Comparison of ENCODE assay signal across 8 cellular contexts in genomic region chr12:54216580-54217308, GRCh38. TPM values are rescaled to one million over a fixed set of nuclear protein-coding genes. Genes with fewer than 3 reads are reported as not detected.
DNase-seq lines count a peak whose midpoint lies in the region; ATAC-seq and TF ChIP-seq lines count a peak whose summit lies in the region.

No MANE protein-coding gene starts in this region.

- peak overlapping the region; percentile 65 for H3K27ac ChIP-seq in RWPE1

- POLR2A ChIA-PET in RWPE1 (lab: Yijun Ruan, JAX; ENCODE audit: low non-redundant PET), result no interaction called here

- H3K4me3 ChIP-seq in GM12875 (ENCODE audit: low read depth, low read length) (peak overlapping the region; percentile 38), fibroblast of villous mesenchyme (ENCODE audit: low read depth, low read length) (peak overlapping the region; percentile 47)

- H3K9me3 Mint-ChIP-seq in neural crest cell, result no peaks in the 10 kb centered on the region
- H3K9me3 Mint-ChIP-seq in stimulated activated naive CD8-positive, alpha-beta T cell treated with anti-CD3 and anti-CD28 coated beads, Interleukin-15, amount 100 ng/mL, for 72 hours, result no peaks in the 10 kb centered on the region

- CTCF ChIA-PET in RWPE1 (lab: Yijun Ruan, JAX), result interaction anchor here (0.7 to 1.7 kb wide), 9 partner anchors 9 to 232 kb away, joined by 3 to 11 read pairs (median 4); partner anchors contain the start of gene HOXC10

- H3K27ac Mint-ChIP-seq in neural crest cell (ENCODE audit: unreplicated experiment), result no peak overlapping the region
- H3K27ac Mint-ChIP-seq in stimulated activated naive CD8-positive, alpha-beta T cell treated with anti-CD3 and anti-CD28 coated beads, Interleukin-15, amount 100 ng/mL, for 72 hours, result peak overlapping the region in 1 of 2 donors; percentile 76

- H3K36me3 Mint-ChIP-seq in neural crest cell (ENCODE audit: low read depth), result no peaks in the 10 kb centered on the region

- peak; percentile 66 for ATAC-seq in stimulated activated naive CD8-positive, alpha-beta T cell treated with anti-CD3 and anti-CD28 coated beads, Interleukin-15, amount 100 ng/mL, for 72 hours
- ATAC-seq in HG02798 (IDR thresholded peaks at IDR 0.05; ENCODE audit: poor library complexity, unreplicated experiment), result no peak

- H3K27me3 Mint-ChIP-seq in neural crest cell (ENCODE audit: low read depth), result peaks cover 60% of the 10 kb centered on the region
- H3K27me3 Mint-ChIP-seq in stimulated activated naive CD8-positive, alpha-beta T cell treated with anti-CD3 and anti-CD28 coated beads, Interleukin-15, amount 100 ng/mL, for 72 hours, result peaks cover 33% of the 10 kb centered on the region

- TF ChIP-seq CTCF in GM12875 (IDR thresholded peaks at IDR 0.05; ENCODE audit: borderline replicate concordance, insufficient read depth, low read depth, low read length), result peak; percentile 63; the same call in 1 of the 2 replicates
- TF ChIP-seq CTCF in RWPE1 (conservative IDR thresholded peaks at IDR 0.05; ENCODE audit: low read depth), result peak; percentile 87
- TF ChIP-seq CTCF in fibroblast of villous mesenchyme (IDR thresholded peaks at IDR 0.05; ENCODE audit: insufficient read depth, low read depth, low read length), result peak; percentile 81
- peak; percentile 83 for TF ChIP-seq CTCF in neural crest cell (conservative IDR thresholded peaks at IDR 0.05)

- DNase-seq in M059J (ENCODE audit: low read depth) (peak; percentile 88), RWPE1 (ENCODE audit: low spot score) (peak; percentile 78), fibroblast of villous mesenchyme (ENCODE audit: low read depth) (peak; percentile 80), neural crest cell (ENCODE audit: low read depth, low spot score) (peak; percentile 74)
- peak; percentile 55 to 64 for DNase-seq in activated T-helper 1 cell treated with anti-CD3 and anti-CD28 coated beads, Interleukin-2, amount 50 U/mL, for 16 hours (ENCODE audit: low read depth in 1 of 2, low spot score in 1 of 2)
- peak; percentile 48 to 70 for DNase-seq in stimulated activated naive CD8-positive, alpha-beta T cell treated with anti-CD3 and anti-CD28 coated beads, Interleukin-15, amount 100 ng/mL, for 72 hours

- peaks cover 30% of the 10 kb centered on the region for H3K4me1 Mint-ChIP-seq in neural crest cell
- H3K4me1 Mint-ChIP-seq in stimulated activated naive CD8-positive, alpha-beta T cell treated with anti-CD3 and anti-CD28 coated beads, Interleukin-15, amount 100 ng/mL, for 72 hours, result peaks cover 27% of the 10 kb centered on the region

- H3K4me3 Mint-ChIP-seq in neural crest cell, result peak overlapping the region; percentile 77
- peak overlapping the region; percentile 84 to 85 for H3K4me3 Mint-ChIP-seq in stimulated activated naive CD8-positive, alpha-beta T cell treated with anti-CD3 and anti-CD28 coated beads, Interleukin-15, amount 100 ng/mL, for 72 hours

RNA-seq across cellular contexts. Expression of gene SMUG1, which starts 28.0 kb away (rescaled TPM):
- 36.9 and 38.2 TPM in 2 replicates for total RNA-seq in M059J (2014; rRNA removed; shearing (Covaris generic))
- total RNA-seq in fibroblast of villous mesenchyme (25.4 and 29.4 TPM in 2 replicates), neural crest cell (36.9 and 38.6 TPM in 2 replicates)
